In the genomic region with DNA sequence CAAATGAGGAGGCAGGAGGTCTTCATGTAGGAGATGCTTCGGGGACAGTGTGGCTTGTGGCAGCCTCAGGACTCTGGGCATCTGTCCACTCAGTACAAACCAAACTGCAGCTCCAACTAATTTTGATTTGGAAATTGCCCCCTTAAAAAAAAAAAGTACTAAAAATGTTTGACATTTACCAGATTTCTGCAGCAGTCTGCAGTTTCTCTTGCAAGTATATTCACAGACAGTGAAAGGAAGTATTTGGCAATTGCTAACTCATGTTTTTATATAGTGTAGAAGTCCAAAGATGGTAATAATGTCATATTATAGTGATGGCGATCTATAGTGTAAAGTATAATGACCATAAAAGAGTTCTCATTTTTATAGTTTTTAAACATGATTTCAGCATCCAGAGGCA, we compare ENCODE assay signal across 23 cellular contexts.
DNase-seq lines count a peak whose midpoint lies in the region; ATAC-seq and TF ChIP-seq lines count a peak whose summit lies in the region.
"Had no signal": no experiment of that assay in that cellular context is flagged by ENCODE, and none has a peak within 500 bp of the region (broad histone marks: within the 10 kb centered on the region; RNA-seq: fewer than 3 reads in every experiment).

No MANE protein-coding gene starts in this region.

- H3K27ac ChIP-seq in transverse colon = peak overlapping the region; percentile 46 to 78 (median 72)
- no peak overlapping the region for H3K27ac ChIP-seq in left lung
- H3K27ac ChIP-seq: BLaER1, PC-9, RWPE1 had no signal

- no peaks in the 10 kb centered on the region for H3K27me3 Mint-ChIP-seq in activated T-cell treated with anti-CD3 and anti-CD28 coated beads, Interleukin-2, amount 50 U/mL, for 72 hours (ENCODE audit: low read depth)
- peaks cover 5% of the 10 kb centered on the region for H3K27me3 Mint-ChIP-seq in brain
- H3K27me3 Mint-ChIP-seq: CD4-positive, CD25-positive, alpha-beta regulatory T cell had no signal

- no peak for DNase-seq in activated T-cell treated with anti-CD3 and anti-CD28 coated beads, Interleukin-2, amount 50 U/mL, for 72 hours
- no peak for DNase-seq in activated T-cell treated with anti-CD3 and anti-CD28 coated beads for 4 hours
- DNase-seq in islet precursor cell = peak; percentile 13
- DNase-seq in transverse colon = no peak
- DNase-seq in left lung = no peak
- no peak for DNase-seq in NCI-H1417 (lab: John Stamatoyannopoulos, UW)
- no peak for DNase-seq in NOMO-1 treated with DMSO at 0.1 percent for 48 hours (lab: John Stamatoyannopoulos, UW; ENCODE audit: unreplicated experiment)
- DNase-seq: CD4-positive, CD25-positive, alpha-beta regulatory T cell; DMS153; DND-41; NCI-H1092; NCI-H1436; NCI-H187; NCI-H2081 treated with DMSO at 0.1 percent for 48 hours; NCI-H2171 treated with DMSO at 0.1 percent for 48 hours; NCI-H446; NCI-H524 treated with DMSO at 0.1 percent for 48 hours; NCI-H774; PC-9; SHP77 had no signal

- TF ChIP-seq CTCF in brain (conservative IDR thresholded peaks at IDR 0.05) (no peak), transverse colon (IDR thresholded peaks at IDR 0.05) (no peak), left lung (IDR thresholded peaks at IDR 0.05) (no peak)

- no peak for TF ChIP-seq POLR2A in transverse colon (IDR thresholded peaks at IDR 0.05)

- ATAC-seq in activated T-cell treated with anti-CD3 and anti-CD28 coated beads, Interleukin-2, amount 50 U/mL, for 72 hours (replicated peaks in 1 of 2) = no peak
- no peak for ATAC-seq in left lung

- H3K27me3 ChIP-seq in transverse colon (no peaks in the 10 kb centered on the region), left lung (no peaks in the 10 kb centered on the region)
- H3K27me3 ChIP-seq: BLaER1 had no signal

- H3K4me1 ChIP-seq in transverse colon (peaks cover 5 to 44% (median 28%) of the 10 kb centered on the region in 4 donors), left lung (no peaks in the 10 kb centered on the region)

- WGBS in transverse colon (ENCODE audit: low coverage in 1 of 2), 2 donors = 38 to 44% methylated on average over 2 of the region's 2 CpGs

- H3K4me1 Mint-ChIP-seq in activated T-cell treated with anti-CD3 and anti-CD28 coated beads, Interleukin-2, amount 50 U/mL, for 72 hours (ENCODE audit: low read depth) = peaks cover 88% of the 10 kb centered on the region
- H3K4me1 Mint-ChIP-seq in brain = peaks cover 87% of the 10 kb centered on the region

- H3K36me3 ChIP-seq in transverse colon (no peaks in the 10 kb centered on the region), left lung (no peaks in the 10 kb centered on the region)
- H3K36me3 ChIP-seq: BLaER1 had no signal

- intact Hi-C loops in transverse colon (cut with DNase I; ENCODE audit: low total_unique reads) (no loop called here), left lung (cut with DNase I) (no loop called here)

- in situ Hi-C loops in transverse colon (cut with MboI; ENCODE audit: low pct_ligation_motif_present in 1 of 4, low pct_unique_long_range_greater_than_20kb in 1 of 4, low sequenced_read_pairs in 3 of 4) = no loop called here

- H3K36me3 Mint-ChIP-seq in activated T-cell treated with anti-CD3 and anti-CD28 coated beads, Interleukin-2, amount 50 U/mL, for 72 hours (ENCODE audit: insufficient read depth in 2 of 2) = peaks cover 7 to 28% of the 10 kb centered on the region in 2 donors
- H3K36me3 Mint-ChIP-seq in brain = peaks cover 4% of the 10 kb centered on the region

- no peak overlapping the region for H3K4me3 ChIP-seq in transverse colon
- H3K4me3 ChIP-seq in left lung = no peak overlapping the region
- H3K4me3 ChIP-seq: BLaER1, PC-9 had no signal

- no peaks in the 10 kb centered on the region for H3K9me3 Mint-ChIP-seq in activated T-cell treated with anti-CD3 and anti-CD28 coated beads, Interleukin-2, amount 50 U/mL, for 72 hours
- peaks cover 0 to 5% (median 0%) of the 10 kb centered on the region in 5 experiments for H3K9me3 Mint-ChIP-seq in brain

- H3K27ac Mint-ChIP-seq in activated T-cell treated with anti-CD3 and anti-CD28 coated beads, Interleukin-2, amount 50 U/mL, for 72 hours = peak overlapping the region; percentile 14
- peak overlapping the region in 4 of 5 experiments; percentile 42 to 72 (median 56) for H3K27ac Mint-ChIP-seq in brain

- no peak overlapping the region for H3K4me3 Mint-ChIP-seq in activated T-cell treated with anti-CD3 and anti-CD28 coated beads, Interleukin-2, amount 50 U/mL, for 72 hours
- no peak overlapping the region for H3K4me3 Mint-ChIP-seq in brain
- H3K4me3 Mint-ChIP-seq: CD4-positive, CD25-positive, alpha-beta regulatory T cell had no signal

- no peaks in the 10 kb centered on the region for H3K9me3 ChIP-seq in transverse colon
- H3K9me3 ChIP-seq in left lung = peaks cover 0 to 2% of the 10 kb centered on the region in 2 donors
- H3K9me3 ChIP-seq: BLaER1 had no signal

- TF ChIP-seq EP300 in transverse colon (IDR thresholded peaks at IDR 0.05; ENCODE audit: low read depth) = no peak

Comparison
In these comparisons a context has a peak if more than half of its experiments do, and no peak if none do; other contexts are left out.
1. H3K27ac ChIP-seq: peak in transverse colon (4 of 4); none in left lung (0 of 2).